In genomic region chr9:111274737-111275136, GRCh38 we compare ENCODE assay signal across 1 cellular context.
TF ChIP-seq lines count a peak whose summit lies in the region.

No MANE protein-coding gene starts in this region.

TF ChIP-seq in IMR-90, 13 proteins besides CTCF, POLR2A, EP300 and RAD21:
- TF ChIP-seq SMC3 (IDR thresholded peaks at IDR 0.05; ENCODE audit: low read depth, low read length), result no peak
- no peak for TF ChIP-seq CHD1 (IDR thresholded peaks at IDR 0.05; ENCODE audit: low read depth, low read length)
- no peak for TF ChIP-seq CEBPB (IDR thresholded peaks at IDR 0.05; ENCODE audit: low read depth, low read length)
- no peak for TF ChIP-seq MXI1 (IDR thresholded peaks at IDR 0.05; ENCODE audit: borderline replicate concordance, low read depth, low read length)
- TF ChIP-seq MAFK (IDR thresholded peaks at IDR 0.05; ENCODE audit: low read depth, low read length), result no peak
- TF ChIP-seq NFE2L2 (IDR thresholded peaks at IDR 0.05; ENCODE audit: low read depth, low read length), result no peak
- TF ChIP-seq BHLHE40 (IDR thresholded peaks at IDR 0.05; ENCODE audit: low read depth, low read length), result no peak
- no peak for TF ChIP-seq MAZ (IDR thresholded peaks at IDR 0.05; ENCODE audit: borderline replicate concordance, low read depth, low read length)
- TF ChIP-seq, protein P1, sequence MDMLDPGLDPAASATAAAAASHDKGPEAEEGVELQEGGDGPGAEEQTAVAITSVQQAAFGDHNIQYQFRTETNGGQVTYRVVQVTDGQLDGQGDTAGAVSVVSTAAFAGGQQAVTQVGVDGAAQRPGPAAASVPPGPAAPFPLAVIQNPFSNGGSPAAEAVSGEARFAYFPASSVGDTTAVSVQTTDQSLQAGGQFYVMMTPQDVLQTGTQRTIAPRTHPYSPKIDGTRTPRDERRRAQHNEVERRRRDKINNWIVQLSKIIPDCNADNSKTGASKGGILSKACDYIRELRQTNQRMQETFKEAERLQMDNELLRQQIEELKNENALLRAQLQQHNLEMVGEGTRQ (IDR thresholded peaks at IDR 0.05; ENCODE audit: low read depth, low read length), result no peak
- no peak for TF ChIP-seq FOS (IDR thresholded peaks at IDR 0.05; ENCODE audit: low read depth, low read length)
- no peak for TF ChIP-seq RFX5 (IDR thresholded peaks at IDR 0.05; ENCODE audit: low read depth, low read length)
- TF ChIP-seq RCOR1 (IDR thresholded peaks at IDR 0.05; ENCODE audit: insufficient replicate concordance, low read length), result no peak
